In genomic region chr19:658916-659839, GRCh38 we compare ENCODE assay signal across 11 cellular contexts. TPM values are rescaled to one million over a fixed set of nuclear protein-coding genes. Genes with fewer than 3 reads are reported as not detected.
A peak's percentile ranks its signal among the peaks of the same experiment; 100 is the strongest.
DNase-seq lines count a peak whose midpoint lies in the region; ATAC-seq, FAIRE-seq and TF ChIP-seq lines count a peak whose summit lies in the region.
"Had no signal": no experiment of that assay in that cellular context is flagged by ENCODE, and none has a peak within 500 bp of the region (broad histone marks: within the 10 kb centered on the region; RNA-seq: fewer than 3 reads in every experiment).

No MANE protein-coding gene starts in this region.

- POLR2A ChIA-PET in RWPE1 (lab: Yijun Ruan, JAX; ENCODE audit: low non-redundant PET), result no interaction called here

- peak overlapping the region in 2 of 3 donors; percentile 24 to 81 for H3K4me3 ChIP-seq in breast epithelium

- no peaks in the 10 kb centered on the region for H3K9me3 Mint-ChIP-seq in memory B cell

- no peaks in the 10 kb centered on the region for H3K9me3 ChIP-seq in breast epithelium

- no peak for FAIRE-seq in GM12892 (lab: Jason Lieb, UNC)

- CTCF ChIA-PET in RWPE1 (lab: Yijun Ruan, JAX), result interaction anchor here (0.6 to 0.9 kb wide), 2 partner anchors 75 to 394 kb away, joined by 3 read pairs; no protein-coding TSS in a partner anchor

- TF ChIP-seq CTCF in RWPE1 (conservative IDR thresholded peaks at IDR 0.05; ENCODE audit: low read depth) (no peak), breast epithelium (IDR thresholded peaks at IDR 0.05) (no peak)

- intact Hi-C loops in breast epithelium (cut with DNase I; ENCODE audit: low total_unique reads), result no loop called here

- ATAC-seq in memory B cell (ENCODE audit: low read depth) (peak; percentile 20), GM18867 (IDR thresholded peaks at IDR 0.05; ENCODE audit: unreplicated experiment) (no peak)

- peak overlapping the region; percentile 92 for H3K27ac Mint-ChIP-seq in memory B cell

- H3K27me3 ChIP-seq in breast epithelium, result no peaks in the 10 kb centered on the region

- peak overlapping the region; percentile 98 for H3K4me3 Mint-ChIP-seq in memory B cell

- peaks cover 42% of the 10 kb centered on the region for H3K4me1 Mint-ChIP-seq in memory B cell

- no peak for TF ChIP-seq POLR2A in breast epithelium (IDR thresholded peaks at IDR 0.05)
- TF ChIP-seq POLR2A in GM12892 (IDR thresholded peaks at IDR 0.05; ENCODE audit: low read depth, low read length), result no peak; the same call in 1 of the 2 replicates

- peaks cover 18 to 27% of the 10 kb centered on the region in 2 donors for H3K4me1 ChIP-seq in breast epithelium

- H3K36me3 Mint-ChIP-seq in memory B cell, result peaks cover 10% of the 10 kb centered on the region

- peak overlapping the region; percentile 99 for H3K27ac ChIP-seq in RWPE1
- H3K27ac ChIP-seq in breast epithelium, result peak overlapping the region; percentile 89 to 97

- H3K27me3 Mint-ChIP-seq in memory B cell, result no peaks in the 10 kb centered on the region
- H3K27me3 Mint-ChIP-seq: brain had no signal

- no peaks in the 10 kb centered on the region for H3K36me3 ChIP-seq in breast epithelium

- DNase-seq in AG08396 (ENCODE audit: low spot score) (peak; percentile 63), RWPE1 (ENCODE audit: low spot score) (peak; percentile 82), breast epithelium (ENCODE audit: low spot score in 2 of 2) (peak in 1 of 2 donors; percentile 76), memory B cell (ENCODE audit: low spot score in 2 of 2) (no peak), GM12892 (ENCODE audit: insufficient read length) (no peak), SW480 (ENCODE audit: low spot score) (no peak), amniotic stem cell (lab: John Stamatoyannopoulos, UW) (no peak)
- DNase-seq: H7, NCI-H2081 had no signal

RNA-seq across cellular contexts. Expression of gene RNF126, which starts 3.8 kb away (rescaled TPM):
- total RNA-seq in breast epithelium, result 10 to 100 TPM; 41.1 to 46.5 (median 46.2) TPM
- 13.0 TPM for polyA plus RNA-seq in GM12892 (2012; ENCODE audit: missing spikeins)

RNA-seq across cellular contexts. Expression of gene FSTL3, which starts 17.0 kb away (rescaled TPM):
- total RNA-seq in breast epithelium, result 100 to 1,000 TPM in 2 of 3 donors, 10 to 100 TPM in 1; 37.8 to 198 (median 111) TPM
- polyA plus RNA-seq in GM12892 (2012; ENCODE audit: missing spikeins), result 22.5 TPM

RNA-seq across cellular contexts. Expression of gene FGF22, which starts 19.5 kb away (rescaled TPM):
- total RNA-seq in breast epithelium, result under 1 TPM in 2 of 3 donors, not detected in 1; 0.33 to 0.48 TPM
- 0.17 TPM for polyA plus RNA-seq in GM12892 (2012; ENCODE audit: missing spikeins)
- total RNA-seq: H7 had no signal

RNA-seq across cellular contexts. Expression of gene POLRMT, which starts 25.8 kb away (rescaled TPM):
- 10 to 100 TPM; 21.9 to 34.7 (median 28.2) TPM for total RNA-seq in breast epithelium
- 30.7 TPM for polyA plus RNA-seq in GM12892 (2012; ENCODE audit: missing spikeins)

RNA-seq across cellular contexts. Expression of gene PRSS57, which starts 36.1 kb away (rescaled TPM):
- not detected for total RNA-seq in breast epithelium
- not detected for polyA plus RNA-seq in GM12892 (2012; ENCODE audit: missing spikeins)
- total RNA-seq: H7 had no signal

Comparison
In these comparisons a context has a peak if more than half of its experiments do, and no peak if none do; other contexts are left out.
1. DNase-seq: peak in AG08396 (single experiment) and RWPE1 (single experiment); none in memory B cell (0 of 2), GM12892 (single experiment), SW480 (single experiment) and amniotic stem cell (single experiment).